ENCODE assay signal across 15 cellular contexts in the genomic region with DNA sequence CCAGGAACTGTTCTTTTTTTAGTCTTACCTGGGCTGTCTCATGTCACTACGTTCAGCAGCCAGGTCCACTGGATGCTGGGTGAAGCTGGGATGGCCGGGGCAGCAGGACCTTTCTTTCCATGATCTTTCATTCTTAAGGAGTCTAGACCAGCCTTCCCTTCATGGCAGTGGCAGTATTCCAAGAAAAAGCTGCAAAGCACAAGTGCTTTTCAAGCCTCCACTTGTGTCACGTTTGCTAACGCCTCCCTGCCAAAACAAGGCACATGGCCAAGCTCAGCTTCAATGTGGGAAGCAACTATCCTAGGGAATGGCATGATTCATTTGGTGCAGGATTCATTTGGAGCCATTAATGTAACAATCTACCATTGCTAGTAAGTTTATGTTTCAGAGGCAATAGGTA.
DNase-seq lines count a peak whose midpoint lies in the region; ATAC-seq, FAIRE-seq and TF ChIP-seq lines count a peak whose summit lies in the region.
"Had no signal": no experiment of that assay in that cellular context is flagged by ENCODE, and none has a peak within 500 bp of the region (broad histone marks: within the 10 kb centered on the region; RNA-seq: fewer than 3 reads in every experiment).

No MANE protein-coding gene starts in this region.

- no peak overlapping the region for H3K9ac ChIP-seq in PC-3 (ENCODE audit: low read length)

- ATAC-seq in GM19455 (IDR thresholded peaks at IDR 0.05; ENCODE audit: unreplicated experiment): no peak
- ATAC-seq in GM18867 (IDR thresholded peaks at IDR 0.05; ENCODE audit: unreplicated experiment): no peak
- ATAC-seq in PC-3: no peak
- ATAC-seq: activated CD8-positive, alpha-beta memory T cell treated with anti-CD3 and anti-CD28 coated beads, Interleukin-2, amount 10 ng/mL, durations not matched to agents 7 days and 5 days; left lobe of liver had no signal

- peak; percentile 54 for DNase-seq in Ammon's horn (ENCODE audit: low spot score)
- DNase-seq in NCI-H1092 (lab: John Stamatoyannopoulos, UW): peak; percentile 67
- peak; percentile 89 for DNase-seq in bronchial epithelial cell (ENCODE audit: low read depth)
- peak; percentile 22 for DNase-seq in medulla oblongata (ENCODE audit: extremely low spot score)
- no peak for DNase-seq in PC-3
- no peak for DNase-seq in activated T-cell treated with anti-CD3 and anti-CD28 coated beads, Interleukin-2, amount 50 U/mL, for 48 hours
- DNase-seq: activated CD8-positive, alpha-beta memory T cell treated with anti-CD3 and anti-CD28 coated beads, Interleukin-2, amount 10 ng/mL, durations not matched to agents 7 days and 5 days; CD4-positive, CD25-positive, alpha-beta regulatory T cell; esophagus squamous epithelium; T-helper 2 cell had no signal

- CTCF ChIA-PET in PC-3 (lab: Charles Lee): no interaction called here

- no TSS peak for BruUV-seq in PC-3 (replicated peaks; lab: Mats Ljungman, UMichigan)

- H3K9me2 ChIP-seq in PC-3 (replicated peaks; ENCODE audit: low read length): no peaks in the 10 kb centered on the region

- H3K36me3 ChIP-seq in bronchial epithelial cell (ENCODE audit: control insufficient read depth, insufficient read depth, low read length): no peaks in the 10 kb centered on the region
- H3K36me3 ChIP-seq in PC-3 (ENCODE audit: low read depth, low read length): no peaks in the 10 kb centered on the region

- H2AFZ ChIP-seq in PC-3 (ENCODE audit: low read length): no peak overlapping the region

- TF ChIP-seq CTCF in bronchial epithelial cell (IDR thresholded peaks at IDR 0.05; ENCODE audit: insufficient read depth, low read length, severe bottlenecking) (no peak), PC-3 (conservative IDR thresholded peaks at IDR 0.05; ENCODE audit: low read depth, low read length) (no peak)

- peaks cover 18% of the 10 kb centered on the region for H3K4me1 ChIP-seq in PC-3 (ENCODE audit: insufficient read depth, low read length)

- FAIRE-seq in bronchial epithelial cell (lab: Jason Lieb, UNC): peak; percentile 81
- FAIRE-seq: GM12891, urothelium cell line had no signal

- H3K27me3 ChIP-seq in bronchial epithelial cell (ENCODE audit: control insufficient read depth, insufficient read depth, low read length) (no peaks in the 10 kb centered on the region), PC-3 (ENCODE audit: low read length) (no peaks in the 10 kb centered on the region)
- H3K27me3 ChIP-seq: esophagus squamous epithelium had no signal

- POLR2A ChIA-PET in PC-3 (lab: Charles Lee; ENCODE audit: unreplicated experiment): no interaction called here

- intact Hi-C loops in PC-3 (cut with micrococcal nuclease): no loop called here

- no peaks in the 10 kb centered on the region for H3F3A ChIP-seq in PC-3 (ENCODE audit: low read length, unreplicated experiment)

- H4K20me1 ChIP-seq in PC-3 (ENCODE audit: low read length): no peaks in the 10 kb centered on the region

- no peaks in the 10 kb centered on the region for H3K9me3 ChIP-seq in PC-3 (ENCODE audit: low read length)
- H3K9me3 ChIP-seq: esophagus squamous epithelium had no signal

- H3K4me2 ChIP-seq in PC-3 (ENCODE audit: low read length): no peak overlapping the region

- no peak overlapping the region for H3K27ac ChIP-seq in PC-3 (ENCODE audit: low read length)
- H3K27ac ChIP-seq: esophagus squamous epithelium had no signal

- H3K4me3 ChIP-seq in bronchial epithelial cell (ENCODE audit: low read depth, low read length) (no peak overlapping the region), PC-3 (ENCODE audit: low read length) (no peak overlapping the region)
- H3K4me3 ChIP-seq: esophagus squamous epithelium had no signal

- no peaks in the 10 kb centered on the region for H3K79me2 ChIP-seq in PC-3 (ENCODE audit: low read length)

Comparison
In these comparisons a context has a peak if more than half of its experiments do, and no peak if none do; other contexts are left out.
1. DNase-seq: peak in Ammon's horn (single experiment), NCI-H1092 (single experiment), bronchial epithelial cell (single experiment) and medulla oblongata (single experiment); none in PC-3 (single experiment) and activated T-cell treated with anti-CD3 and anti-CD28 coated beads, Interleukin-2, amount 50 U/mL, for 48 hours (0 of 2).